ENCODE assay signal across 15 cellular contexts in genomic region chr4:179728305-179728704, GRCh38.
DNase-seq lines count a peak whose midpoint lies in the region; ATAC-seq and TF ChIP-seq lines count a peak whose summit lies in the region.
"Had no signal": no experiment of that assay in that cellular context is flagged by ENCODE, and none has a peak within 500 bp of the region (broad histone marks: within the 10 kb centered on the region; RNA-seq: fewer than 3 reads in every experiment).

No MANE protein-coding gene starts in this region.

- H3K27ac ChIP-seq in HUES6 (ENCODE audit: low read depth, low read length) (peak overlapping the region; percentile 64; the same call in 1 of the 2 replicates), mesendoderm (ENCODE audit: low read depth, low read length) (peak overlapping the region; percentile 81)

- peak overlapping the region; percentile 57 for H2BK15ac ChIP-seq in mesendoderm (replicated peaks; ENCODE audit: low read depth)

- DNase-seq in WTC11 (ENCODE audit: low spot score) (no peak), mesendoderm (peak; percentile 51), NCI-H526 treated with DMSO at 0.1 percent for 48 hours (lab: John Stamatoyannopoulos, UW) (no peak)
- no peak for DNase-seq in stimulated activated CD4-positive, alpha-beta T cell treated with anti-CD3 and anti-CD28 coated beads, Interleukin-2, amount 100 ng/mL, for 48 hours
- DNase-seq: C1 segment of cervical spinal cord; Calu3; CD4-positive, alpha-beta memory T cell; COR-L47; DMS153; DND-41; GOT3; HFFc6 had no signal

- H3K9ac ChIP-seq in HUES6 (ENCODE audit: low read length) (peak overlapping the region; percentile 82), mesendoderm (ENCODE audit: low read length) (no peak overlapping the region)

- no peaks in the 10 kb centered on the region for H3K36me3 ChIP-seq in HUES6 (ENCODE audit: control insufficient read depth, insufficient read depth, low read length)
- H3K36me3 ChIP-seq in mesendoderm (ENCODE audit: control insufficient read depth, insufficient read depth, low read length) = no peaks in the 10 kb centered on the region
- H3K36me3 ChIP-seq: HAP-1 had no signal

- peak overlapping the region; percentile 87 for H3K4ac ChIP-seq in mesendoderm (ENCODE audit: low read depth, low read length)

- no peak overlapping the region for H2AK5ac ChIP-seq in mesendoderm (ENCODE audit: low read length)

- H3K27me3 ChIP-seq in HUES6 (ENCODE audit: control insufficient read depth, insufficient read depth, low read length) (no peaks in the 10 kb centered on the region), mesendoderm (ENCODE audit: insufficient read depth, low read length, poor library complexity) (no peaks in the 10 kb centered on the region)

- no CpG with 5 or more reads among the region's 4 CpGs for WGBS in mesendoderm (ENCODE audit: extremely low coverage, insufficient coverage, low lambda C conversion rate)

- no peak overlapping the region for H3K23ac ChIP-seq in mesendoderm (ENCODE audit: low read length)

- POLR2A ChIA-PET in WTC11 (lab: Charles Lee) = no interaction called here

- H3K4me2 ChIP-seq in mesendoderm (ENCODE audit: low read length) = no peak overlapping the region

- no peaks in the 10 kb centered on the region for H3K27me3 Mint-ChIP-seq in WTC11 (ENCODE audit: low read depth)
- H3K27me3 Mint-ChIP-seq: CD4-positive, alpha-beta memory T cell had no signal

- H3K27ac Mint-ChIP-seq in WTC11 = no peak overlapping the region
- H3K27ac Mint-ChIP-seq: CD4-positive, alpha-beta memory T cell; HFFc6 had no signal

- H3K79me1 ChIP-seq in mesendoderm (ENCODE audit: low read length) = no peaks in the 10 kb centered on the region

- H2BK120ac ChIP-seq in mesendoderm (ENCODE audit: low read depth, low read length) = no peak overlapping the region

- H3K9me3 Mint-ChIP-seq in WTC11 = peaks cover 13% of the 10 kb centered on the region

- no peak overlapping the region for H4K5ac ChIP-seq in mesendoderm (ENCODE audit: low read length)

- no peak overlapping the region for H3K4me3 Mint-ChIP-seq in WTC11
- H3K4me3 Mint-ChIP-seq: CD4-positive, alpha-beta memory T cell; HFFc6 had no signal

- peak overlapping the region; percentile 50 for H2BK5ac ChIP-seq in mesendoderm (ENCODE audit: low read length)

- H3K9me3 ChIP-seq in HUES6 (ENCODE audit: control insufficient read depth, insufficient read depth, low read depth, low read length) = no peaks in the 10 kb centered on the region; the same call in 1 of the 2 replicates
- H3K9me3 ChIP-seq: HAP-1 had no signal

- H3K4me3 ChIP-seq in HUES6 (ENCODE audit: low read depth, low read length) (no peak overlapping the region), mesendoderm (ENCODE audit: low read length) (no peak overlapping the region)
- H3K4me3 ChIP-seq: HAP-1 had no signal

- CTCF ChIA-PET in WTC11 (lab: Charles Lee) = no interaction called here

- H3K56ac ChIP-seq in mesendoderm (ENCODE audit: low read length) = no peak overlapping the region

- no peak for ATAC-seq in WTC11
- ATAC-seq in GM21576 (IDR thresholded peaks at IDR 0.05; ENCODE audit: unreplicated experiment) = no peak

- peaks cover 35% of the 10 kb centered on the region for H3K4me1 Mint-ChIP-seq in WTC11
- H3K4me1 Mint-ChIP-seq: CD4-positive, alpha-beta memory T cell had no signal

- no peaks in the 10 kb centered on the region for H3K79me2 ChIP-seq in mesendoderm (ENCODE audit: control insufficient read depth, insufficient read depth, low read length)

- H3K4me1 ChIP-seq in HUES6 (ENCODE audit: control insufficient read depth, insufficient read depth, low read length) = peaks cover 15% of the 10 kb centered on the region; the same call in 1 of the 2 replicates
- no peaks in the 10 kb centered on the region for H3K4me1 ChIP-seq in mesendoderm (ENCODE audit: control insufficient read depth, low read depth, low read length)

- peak overlapping the region; percentile 96 for H3K18ac ChIP-seq in mesendoderm (ENCODE audit: low read length)

- TF ChIP-seq CTCF in WTC11 (IDR thresholded peaks at IDR 0.05) = no peak

- no peak overlapping the region for H4K8ac ChIP-seq in mesendoderm (ENCODE audit: low read depth, low read length)

- H3K36me3 Mint-ChIP-seq in WTC11 = peaks cover 12% of the 10 kb centered on the region; the same call in 1 of the 2 replicates
- H3K36me3 Mint-ChIP-seq: CD4-positive, alpha-beta memory T cell had no signal

TF ChIP-seq in WTC11, 78 proteins besides CTCF, POLR2A, EP300 and RAD21:
- 0 out of 2 replicates have a peak, but pooled peaks have one; percentile 55 for TF ChIP-seq JAZF1 (CRISPR knock-in tag; IDR thresholded peaks at IDR 0.05)
- TF ChIP-seq, protein P1, sequence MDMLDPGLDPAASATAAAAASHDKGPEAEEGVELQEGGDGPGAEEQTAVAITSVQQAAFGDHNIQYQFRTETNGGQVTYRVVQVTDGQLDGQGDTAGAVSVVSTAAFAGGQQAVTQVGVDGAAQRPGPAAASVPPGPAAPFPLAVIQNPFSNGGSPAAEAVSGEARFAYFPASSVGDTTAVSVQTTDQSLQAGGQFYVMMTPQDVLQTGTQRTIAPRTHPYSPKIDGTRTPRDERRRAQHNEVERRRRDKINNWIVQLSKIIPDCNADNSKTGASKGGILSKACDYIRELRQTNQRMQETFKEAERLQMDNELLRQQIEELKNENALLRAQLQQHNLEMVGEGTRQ (CRISPR knock-in tag; IDR thresholded peaks at IDR 0.05) = no peak
